15 cellular contexts compared by ENCODE assay signal in genomic region chr12:93682846-93683261, GRCh38. TPM values are rescaled to one million over a fixed set of nuclear protein-coding genes. Genes with fewer than 3 reads are reported as not detected.
A peak's percentile ranks its signal among the peaks of the same experiment; 100 is the strongest.
DNase-seq lines count a peak whose midpoint lies in the region; ATAC-seq and TF ChIP-seq lines count a peak whose summit lies in the region.
"Had no signal": no experiment of that assay in that cellular context is flagged by ENCODE, and none has a peak within 500 bp of the region (broad histone marks: within the 10 kb centered on the region; RNA-seq: fewer than 3 reads in every experiment).

No MANE protein-coding gene starts in this region.

- H3K27ac Mint-ChIP-seq in effector memory CD8-positive, alpha-beta T cell, result peak overlapping the region in 1 of 2 donors; percentile 6
- H3K27ac Mint-ChIP-seq: activated CD4-positive, alpha-beta T cell treated with anti-CD3 and anti-CD28 coated beads, Interleukin-2, amount 10 ng/mL, durations not matched to agents 24 days and 14 days; activated T-cell treated with anti-CD3 and anti-CD28 coated beads, Interleukin-2, amount 50 U/mL, for 24 hours had no signal

- TF ChIP-seq POLR2A in gastroesophageal sphincter (IDR thresholded peaks at IDR 0.05) (no peak), right lobe of liver (IDR thresholded peaks at IDR 0.05) (no peak)

- peaks cover 5 to 44% (median 6%) of the 10 kb centered on the region in 3 donors for H3K4me1 ChIP-seq in gastroesophageal sphincter
- H3K4me1 ChIP-seq in right lobe of liver, result peaks cover 0 to 29% (median 9%) of the 10 kb centered on the region in 4 donors
- peaks cover 16 to 53% of the 10 kb centered on the region in 2 donors for H3K4me1 ChIP-seq in thoracic aorta (ENCODE audit: control insufficient read depth in 1 of 2, low read depth in 2 of 2)

- H3K36me3 Mint-ChIP-seq in effector memory CD8-positive, alpha-beta T cell (ENCODE audit: insufficient read depth), result peaks cover 18% of the 10 kb centered on the region

- H3K36me3 ChIP-seq in gastroesophageal sphincter (peaks cover 0 to 17% of the 10 kb centered on the region in 2 donors), right lobe of liver (no peaks in the 10 kb centered on the region), thoracic aorta (no peaks in the 10 kb centered on the region)

- no peak for TF ChIP-seq CTCF in gastroesophageal sphincter (IDR thresholded peaks at IDR 0.05)
- TF ChIP-seq CTCF in right lobe of liver (IDR thresholded peaks at IDR 0.05), result no peak
- no peak for TF ChIP-seq CTCF in thoracic aorta (IDR thresholded peaks at IDR 0.05)

- H3K9me3 Mint-ChIP-seq in effector memory CD8-positive, alpha-beta T cell, result no peaks in the 10 kb centered on the region
- H3K9me3 Mint-ChIP-seq: activated CD4-positive, alpha-beta T cell treated with anti-CD3 and anti-CD28 coated beads, Interleukin-2, amount 10 ng/mL, durations not matched to agents 24 days and 14 days; activated T-cell treated with anti-CD3 and anti-CD28 coated beads, Interleukin-2, amount 50 U/mL, for 24 hours had no signal

- H3K9me3 ChIP-seq in gastroesophageal sphincter (no peaks in the 10 kb centered on the region), right lobe of liver (no peaks in the 10 kb centered on the region), thoracic aorta (no peaks in the 10 kb centered on the region)
- H3K9me3 ChIP-seq: stomach had no signal

- DNase-seq in NCI-H446 treated with DMSO at 0.1 percent for 48 hours (lab: John Stamatoyannopoulos, UW) (peak; percentile 88), right lobe of liver (peak in 1 of 3 donors; percentile 27), thoracic aorta (ENCODE audit: low spot score) (no peak), SIG-M5 (lab: John Stamatoyannopoulos, UW) (no peak), HK-2 (ENCODE audit: unreplicated experiment) (no peak), NCI-H2196 (lab: John Stamatoyannopoulos, UW; ENCODE audit: unreplicated experiment) (no peak)
- DNase-seq in effector memory CD8-positive, alpha-beta T cell, result no peak
- DNase-seq: activated CD4-positive, alpha-beta T cell treated with anti-CD3 and anti-CD28 coated beads, Interleukin-2, amount 10 ng/mL, durations not matched to agents 24 days and 14 days; activated T-cell treated with anti-CD3 and anti-CD28 coated beads, Interleukin-2, amount 50 U/mL, for 24 hours; amniotic stem cell; Karpas-422; stomach; T-helper 2 cell had no signal

- no peaks in the 10 kb centered on the region for H3K27me3 ChIP-seq in gastroesophageal sphincter
- no peaks in the 10 kb centered on the region for H3K27me3 ChIP-seq in right lobe of liver
- no peaks in the 10 kb centered on the region for H3K27me3 ChIP-seq in thoracic aorta (replicated peaks; ENCODE audit: insufficient read depth)
- H3K27me3 ChIP-seq: stomach had no signal

- no peak overlapping the region for H3K27ac ChIP-seq in gastroesophageal sphincter
- H3K27ac ChIP-seq in right lobe of liver, result peak overlapping the region in 1 of 3 donors; percentile 25
- H3K27ac ChIP-seq in thoracic aorta, result peak overlapping the region; percentile 42 to 70
- H3K27ac ChIP-seq: C4-2B had no signal

- H3K4me1 Mint-ChIP-seq in effector memory CD8-positive, alpha-beta T cell (ENCODE audit: low read depth in 2 of 2), result peaks cover 34 to 46% of the 10 kb centered on the region in 2 donors

- no peaks in the 10 kb centered on the region for H3K27me3 Mint-ChIP-seq in effector memory CD8-positive, alpha-beta T cell
- H3K27me3 Mint-ChIP-seq: activated CD4-positive, alpha-beta T cell treated with anti-CD3 and anti-CD28 coated beads, Interleukin-2, amount 10 ng/mL, durations not matched to agents 24 days and 14 days; activated T-cell treated with anti-CD3 and anti-CD28 coated beads, Interleukin-2, amount 50 U/mL, for 24 hours had no signal

- no peak overlapping the region for H3K4me3 ChIP-seq in gastroesophageal sphincter
- H3K4me3 ChIP-seq in right lobe of liver, result no peak overlapping the region
- peak overlapping the region; percentile 8 for H3K4me3 ChIP-seq in thoracic aorta
- H3K4me3 ChIP-seq: stomach had no signal

- 63 to 71% methylated on average over 1 to 4 of the region's 5 CpGs for WGBS in gastroesophageal sphincter (ENCODE audit: low coverage in 1 of 2), 2 donors
- WGBS in right lobe of liver (ENCODE audit: insufficient coverage, low coverage, low lambda C conversion rate, missing lambda C conversion rate), result 13% methylated on average over 1 of the region's 5 CpGs

- ATAC-seq in gastroesophageal sphincter, result peak; percentile 32
- peak; percentile 22 to 67 (median 47) for ATAC-seq in right lobe of liver
- no peak for ATAC-seq in thoracic aorta (ENCODE audit: insufficient number of reproducible peaks, low FRiP score, low read depth)
- ATAC-seq in effector memory CD8-positive, alpha-beta T cell (replicated peaks), result no peak

- TF ChIP-seq EP300 in gastroesophageal sphincter (IDR thresholded peaks at IDR 0.05), result no peak

- no peak overlapping the region for H3K4me3 Mint-ChIP-seq in effector memory CD8-positive, alpha-beta T cell
- H3K4me3 Mint-ChIP-seq: activated CD4-positive, alpha-beta T cell treated with anti-CD3 and anti-CD28 coated beads, Interleukin-2, amount 10 ng/mL, durations not matched to agents 24 days and 14 days; activated T-cell treated with anti-CD3 and anti-CD28 coated beads, Interleukin-2, amount 50 U/mL, for 24 hours had no signal

- intact Hi-C loops in right lobe of liver (cut with DNase I), result no loop called here

RNA-seq across cellular contexts. Expression of gene CRADD, which starts 5.7 kb away (rescaled TPM):
- total RNA-seq in gastroesophageal sphincter, result 10 to 100 TPM; 11.8 to 49.5 (median 31.4) TPM
- 10 to 100 TPM; 17.2 to 65.3 (median 30.8) TPM for total RNA-seq in right lobe of liver
- total RNA-seq in thoracic aorta, result 10 to 100 TPM; 33.0 to 57.9 TPM

Comparison
In these comparisons a context has a peak if more than half of its experiments do, and no peak if none do; other contexts are left out.
1. ATAC-seq: peak in gastroesophageal sphincter (single experiment) and right lobe of liver (4 of 4); none in thoracic aorta (single experiment) and effector memory CD8-positive, alpha-beta T cell (single experiment).
2. H3K27ac ChIP-seq: peak in thoracic aorta (2 of 2); none in gastroesophageal sphincter (0 of 4).